Comparison of ENCODE assay signal across 8 cellular contexts in genomic region chr5:96662725-96663513, GRCh38. TPM values are rescaled to one million over a fixed set of nuclear protein-coding genes. Genes with fewer than 3 reads are reported as not detected.
DNase-seq lines count a peak whose midpoint lies in the region; ATAC-seq, FAIRE-seq and TF ChIP-seq lines count a peak whose summit lies in the region.

No MANE protein-coding gene starts in this region.

- H3K14ac ChIP-seq in IMR-90 (replicated peaks; ENCODE audit: low read depth, low read length) = peak overlapping the region; percentile 76

- H3K36me3 ChIP-seq in IMR-90 (ENCODE audit: control insufficient read depth, insufficient read depth, low read length) = no peaks in the 10 kb centered on the region; the same call in 1 of the 2 replicates
- no peaks in the 10 kb centered on the region for H3K36me3 ChIP-seq in neural cell (ENCODE audit: insufficient read depth, low read length)
- no peaks in the 10 kb centered on the region for H3K36me3 ChIP-seq in stomach

- in situ Hi-C loops in IMR-90 (cut with MboI; ENCODE audit: low sequenced_read_pairs) = no loop called here

- peak overlapping the region; percentile 99 for H2AK9ac ChIP-seq in IMR-90 (replicated peaks; ENCODE audit: low read depth, low read length, poor library complexity)

- peak overlapping the region; percentile 76 for H4K5ac ChIP-seq in IMR-90 (ENCODE audit: low read depth, low read length)

- intact Hi-C loops in IMR-90 (cut with micrococcal nuclease) = loop anchor here (1.0 to 10.0 kb wide), 4 partner anchors 36 to 708 kb away; no protein-coding TSS in a partner anchor
- intact Hi-C loops in stomach (cut with DNase I; ENCODE audit: low total_unique reads) = no loop called here

- no peaks in the 10 kb centered on the region for H3F3A ChIP-seq in neural cell (ENCODE audit: insufficient read depth, low read length, poor library complexity, severe bottlenecking)

- peak overlapping the region; percentile 77 for H3K23ac ChIP-seq in IMR-90 (ENCODE audit: low read depth, low read length)

- H4K8ac ChIP-seq in IMR-90 (ENCODE audit: low read depth in 2 of 2, low read length in 2 of 2) = peak overlapping the region; percentile 66 to 97; a peak in 3 of 4 replicates

- H4K91ac ChIP-seq in IMR-90 (ENCODE audit: insufficient read depth, low read depth, low read length) = peak overlapping the region; percentile 83; the same call in 1 of the 2 replicates

- peak; percentile 58 for TF ChIP-seq EP300 in neural cell (conservative IDR thresholded peaks at IDR 0.05; ENCODE audit: poor library complexity, severe bottlenecking)
- no peak for TF ChIP-seq EP300 in stomach (IDR thresholded peaks at IDR 0.05)

- dilution Hi-C loops in IMR-90 (cut with HindIII; ENCODE audit: low sequenced_read_pairs, unreplicated experiment) = no loop called here

- ATAC-seq in GM21529 (IDR thresholded peaks at IDR 0.05; ENCODE audit: unreplicated experiment) (peak; percentile 77), IMR-90 (ENCODE audit: low read depth) (peak; percentile 86)

- peaks cover 1% of the 10 kb centered on the region; the same call in 1 of the 2 replicates for H3K4me1 ChIP-seq in IMR-90 (ENCODE audit: control insufficient read depth, insufficient read depth, low read length)
- peaks cover 16 to 61% (median 42%) of the 10 kb centered on the region in 4 donors for H3K4me1 ChIP-seq in stomach

- H3K27ac ChIP-seq in IMR-90 (ENCODE audit: insufficient read depth, low read length) = peak overlapping the region; percentile 90
- H3K27ac ChIP-seq in neural cell (ENCODE audit: low read length) = no peak overlapping the region
- peak overlapping the region; percentile 99 to 100 (median 99) for H3K27ac ChIP-seq in stomach

- WGBS in IMR-90 (ENCODE audit: extremely low coverage in 2 of 2, insufficient read length in 1 of 2), 2 experiments = 0% methylated on average over 21 of the region's 59 CpGs; no CpG with 5 or more reads in 1 of the 2 experiments
- 0 to 1% (median 1%) methylated on average over 33 to 59 of the region's 59 CpGs for WGBS in stomach, 5 donors

- no peaks in the 10 kb centered on the region for H3K9me3 ChIP-seq in IMR-90 (ENCODE audit: control insufficient read depth, insufficient read depth, low read length)
- no peaks in the 10 kb centered on the region for H3K9me3 ChIP-seq in neural cell (ENCODE audit: low read length)
- no peaks in the 10 kb centered on the region for H3K9me3 ChIP-seq in stomach

- CTCF ChIA-PET in IMR-90 (lab: Yijun Ruan, JAX) = interaction anchor here (0.6 to 1.8 kb wide), 4 partner anchors 14 to 1955 kb away, joined by 3 to 14 read pairs (median 6); no protein-coding TSS in a partner anchor

- H3K4ac ChIP-seq in IMR-90 (ENCODE audit: low read depth, low read length) = peak overlapping the region; percentile 97

- H2AK5ac ChIP-seq in IMR-90 (ENCODE audit: low read depth, low read length) = peak overlapping the region; percentile 79

- TF ChIP-seq POLR2A in IMR-90 (IDR thresholded peaks at IDR 0.05; ENCODE audit: low read depth, low read length) = peak; percentile 58; the same call in 1 of the 2 replicates
- peak in 1 of 4 donors; percentile 22 for TF ChIP-seq POLR2A in stomach (IDR thresholded peaks at IDR 0.05)

- peaks cover 19 to 50% of the 10 kb centered on the region in 2 experiments for H3K79me1 ChIP-seq in IMR-90 (ENCODE audit: low read depth in 1 of 2, low read length in 2 of 2)

- DNase-seq in DMS53 treated with DMSO at 0.1 percent for 48 hours (lab: John Stamatoyannopoulos, UW; ENCODE audit: unreplicated experiment) (peak; percentile 86), IMR-90 (peak; percentile 79), RCC 7860 (ENCODE audit: low spot score) (peak; percentile 49), fibroblast of the aortic adventitia (ENCODE audit: low read depth) (peak; percentile 90), stomach (peak; percentile 93)
- DNase-seq in activated effector memory CD4-positive, alpha-beta T cell treated with anti-CD3 and anti-CD28 coated beads, Interleukin-2, amount 50 U/mL, for 16 hours = peak; percentile 95

- no peak for TF ChIP-seq RAD21 in IMR-90 (IDR thresholded peaks at IDR 0.05; ENCODE audit: low read length)
- peak; percentile 49 for TF ChIP-seq RAD21 in neural cell (conservative IDR thresholded peaks at IDR 0.05)

- H2BK15ac ChIP-seq in IMR-90 (ENCODE audit: low read depth, low read length) = no peak overlapping the region

- POLR2A ChIA-PET in IMR-90 (lab: Charles Lee; ENCODE audit: unreplicated experiment) = interaction anchor here (0.7 to 1.5 kb wide), 2 partner anchors 21 to 61 kb away, joined by 3 read pairs; no protein-coding TSS in a partner anchor

- H3K9me1 ChIP-seq in IMR-90 (ENCODE audit: insufficient read depth, low read length) = peaks cover 4% of the 10 kb centered on the region

- no peak overlapping the region for H2BK20ac ChIP-seq in IMR-90 (ENCODE audit: low read depth, low read length)

- TF ChIP-seq CTCF in IMR-90 (conservative IDR thresholded peaks at IDR 0.05; ENCODE audit: low read depth, low read length) (no peak), fibroblast of the aortic adventitia (IDR thresholded peaks at IDR 0.05; ENCODE audit: insufficient read depth, low read length) (peak; percentile 11), neural cell (IDR thresholded peaks at IDR 0.05; ENCODE audit: poor library complexity, severe bottlenecking) (no peak), stomach (IDR thresholded peaks at IDR 0.05) (no peak)

- H3K9me2 ChIP-seq in neural cell (ENCODE audit: insufficient read depth, low read length) = no peaks in the 10 kb centered on the region

- H3K56ac ChIP-seq in IMR-90 (ENCODE audit: extremely low read depth, insufficient read depth, low read length) = peak overlapping the region; percentile 50

- H3K4me3 ChIP-seq in IMR-90 (ENCODE audit: insufficient read depth, low read depth, low read length) (peak overlapping the region; percentile 92), fibroblast of the aortic adventitia (ENCODE audit: low read depth, low read length) (peak overlapping the region; percentile 94), neural cell (ENCODE audit: low read length) (peak overlapping the region; percentile 68), stomach (peak overlapping the region; percentile 80 to 93 (median 86))

- no TSS peak for BruUV-seq in IMR-90 (replicated peaks; lab: Mats Ljungman, UMichigan)

- H2AFZ ChIP-seq in IMR-90 (replicated peaks; ENCODE audit: low read length, poor library complexity) (peak overlapping the region; percentile 97), neural cell (ENCODE audit: low read depth, low read length) (peak overlapping the region; percentile 9)

- H3K9ac ChIP-seq in IMR-90 (ENCODE audit: low read depth, low read length) (peak overlapping the region; percentile 86), neural cell (ENCODE audit: low read length) (peak overlapping the region; percentile 45)

- FAIRE-seq in RCC 7860 (lab: Jason Lieb, UNC) = no peak

- peak overlapping the region; percentile 89 for H2BK5ac ChIP-seq in IMR-90 (ENCODE audit: low read depth, low read length, poor library complexity, severe bottlenecking)

- H4K20me1 ChIP-seq in IMR-90 (ENCODE audit: insufficient read depth, low read length) (peaks cover 42% of the 10 kb centered on the region), neural cell (ENCODE audit: insufficient read depth) (no peaks in the 10 kb centered on the region)

- no peaks in the 10 kb centered on the region for H3K79me2 ChIP-seq in neural cell (replicated peaks; ENCODE audit: insufficient read depth, low read length)

- peak overlapping the region; percentile 39 for H3K18ac ChIP-seq in IMR-90 (ENCODE audit: low read depth, low read length)

- H3K27me3 ChIP-seq in IMR-90 (ENCODE audit: control insufficient read depth, insufficient read depth, low read length) (no peaks in the 10 kb centered on the region), neural cell (ENCODE audit: insufficient read depth, low read depth, low read length) (peaks cover 51% of the 10 kb centered on the region), stomach (no peaks in the 10 kb centered on the region)

- peak overlapping the region; percentile 55; the same call in 1 of the 2 replicates for H2BK120ac ChIP-seq in IMR-90 (ENCODE audit: low read depth, low read length)

- H3K4me2 ChIP-seq in IMR-90 (ENCODE audit: low read depth, low read length) = peak overlapping the region; percentile 87
- peak overlapping the region; percentile 12 for H3K4me2 ChIP-seq in neural cell (ENCODE audit: low read length)

TF ChIP-seq in IMR-90, 13 proteins besides CTCF, POLR2A, EP300 and RAD21 (continues in another document):
- TF ChIP-seq USF2 (IDR thresholded peaks at IDR 0.05; ENCODE audit: low read depth, low read length) (no peak), MAZ (IDR thresholded peaks at IDR 0.05; ENCODE audit: borderline replicate concordance, low read depth, low read length) (peak; percentile 16; the same call in 1 of the 2 replicates), MXI1 (IDR thresholded peaks at IDR 0.05; ENCODE audit: borderline replicate concordance, low read depth, low read length) (no peak; the same call in 1 of the 2 replicates)

TF ChIP-seq in neural cell, 6 proteins besides CTCF, POLR2A, EP300 and RAD21 (continues in another document):
- TF ChIP-seq POLR2AphosphoS5 (IDR thresholded peaks at IDR 0.05) = peak; percentile 39

RNA-seq across cellular contexts. Expression of gene CAST, which starts 0.7 kb away (rescaled TPM):
- total RNA-seq in IMR-90 (2012; rRNA removed) (128 and 183 TPM in 2 replicates), fibroblast of the aortic adventitia (ENCODE audit: low replicate concordance) (388 and 398 TPM in 2 replicates), stomach (100 to 1,000 TPM; 194 to 458 (median 237) TPM)
- polyA plus RNA-seq in IMR-90 (2012; rRNA removed) (81.9 and 91.3 TPM in 2 replicates), neural cell (7.3 and 8.4 TPM in 2 replicates), stomach (10 to 100 TPM; 54.0 to 73.9 (median 69.4) TPM)
- 31.1 and 42.0 TPM in 2 replicates for polyA plus RNA-seq in IMR-90 (2012; cell fraction: cytosol; rRNA removed)
- 19.8 and 93.2 TPM in 2 replicates for polyA plus RNA-seq in IMR-90 (2012; cell fraction: nucleus; rRNA removed; ENCODE audit: low replicate concordance)
- polyA minus RNA-seq in neural cell = 13.1 and 20.0 TPM in 2 replicates
